In genomic region chr6:79710127-79710526, GRCh38 we compare ENCODE assay signal across 25 cellular contexts.
DNase-seq lines count a peak whose midpoint lies in the region; ATAC-seq, FAIRE-seq and TF ChIP-seq lines count a peak whose summit lies in the region.
"Had no signal": no experiment of that assay in that cellular context is flagged by ENCODE, and none has a peak within 500 bp of the region (broad histone marks: within the 10 kb centered on the region; RNA-seq: fewer than 3 reads in every experiment).

No MANE protein-coding gene starts in this region.

- H3K36me3 ChIP-seq in HepG2 (replicated peaks in 1 of 2; ENCODE audit: control insufficient read depth in 1 of 2, insufficient read depth in 2 of 2, low read length in 2 of 2) (no peaks in the 10 kb centered on the region), upper lobe of right lung (no peaks in the 10 kb centered on the region), adrenal gland (replicated peaks in 1 of 2) (no peaks in the 10 kb centered on the region)
- H3K36me3 ChIP-seq: vagina had no signal

- in situ Hi-C loops in HepG2 (cut with HindIII; ENCODE audit: extremely low pct_ligation_motif_present, low pct_unique_long_range_greater_than_20kb), result loop anchor here (10.0 kb wide), 1 partner anchor 315 kb away; no protein-coding TSS in a partner anchor

- intact Hi-C loops in Right ventricle myocardium inferior (cut with DNase I) (no loop called here), left cardiac atrium (cut with DNase I) (loop anchor here in 1 of 2 donors (10.0 kb wide), 1 partner anchor 135 kb away; no protein-coding TSS in a partner anchor), HepG2 (cut with micrococcal nuclease; ENCODE audit: unreplicated experiment) (loop anchor here (10.0 kb wide), 1 partner anchor 65 kb away; no protein-coding TSS in a partner anchor), upper lobe of right lung (cut with DNase I) (no loop called here), adrenal gland (cut with DNase I) (loop anchor here in 1 of 2 donors (10.0 kb wide), 1 partner anchor 135 kb away; no protein-coding TSS in a partner anchor)
- intact Hi-C loops in CD4-positive, alpha-beta T cell (cut with DNase I, micrococcal nuclease), result no loop called here

- H3K27ac ChIP-seq in angular gyrus (ENCODE audit: low read depth, low read length), result peak overlapping the region; percentile 4
- H3K27ac ChIP-seq in HepG2 (ENCODE audit: extremely low read length, insufficient read depth, low read length), result no peak overlapping the region
- no peak overlapping the region for H3K27ac ChIP-seq in upper lobe of right lung
- no peak overlapping the region for H3K27ac ChIP-seq in CD4-positive, alpha-beta T cell (ENCODE audit: low read depth, low read length)
- no peak overlapping the region for H3K27ac ChIP-seq in adrenal gland
- H3K27ac ChIP-seq: A549, GM23248, vagina had no signal

- CTCF ChIA-PET in HepG2 (lab: Yijun Ruan, JAX; ENCODE audit: low intra/inter-chr PET ratio, low total read pairs), result no interaction called here
- CTCF ChIA-PET in CD4-positive, alpha-beta T cell (lab: Charles Lee), result no interaction called here

- no peak overlapping the region for H3K9ac ChIP-seq in HepG2 (ENCODE audit: insufficient read depth, low read depth, low read length)
- H3K9ac ChIP-seq: GM23248 had no signal

- POLR2A ChIA-PET in HepG2 (lab: Yijun Ruan, JAX), result no interaction called here
- POLR2A ChIA-PET in CD4-positive, alpha-beta T cell (lab: Charles Lee), result no interaction called here

- no peaks in the 10 kb centered on the region for H3K79me2 ChIP-seq in HepG2 (ENCODE audit: insufficient read depth, low read length)

- DNase-seq in Right ventricle myocardium inferior (ENCODE audit: missing footprints) (peak; percentile 54), left cardiac atrium (no peak), HepG2 (ENCODE audit: low spot score) (no peak), upper lobe of right lung (no peak), adrenal gland (no peak)
- DNase-seq in CD4-positive, alpha-beta T cell, result no peak
- DNase-seq: activated CD4-positive, alpha-beta T cell treated with anti-CD3 and anti-CD28 coated beads for 4 hours; activated naive CD4-positive, alpha-beta T cell; activated T-cell treated with anti-CD3 and anti-CD28 coated beads, Interleukin-2, amount 50 U/mL, for 4 hours; amniotic stem cell; cortex of kidney; GF-D8; GM23248; HFFc6; Kasumi-1; MV-4-11; NCI-H1694 treated with DMSO at 0.1 percent for 48 hours; stimulated activated CD4-positive, alpha-beta T cell treated with anti-CD3 and anti-CD28 coated beads, Interleukin-2, amount 100 ng/mL, for 24 hours; substantia nigra had no signal

- TF ChIP-seq EP300 in HepG2 (IDR thresholded peaks at IDR 0.05; ENCODE audit: low read depth in 2 of 2, low read length in 2 of 2) (no peak), HepG2 (CRISPR knock-in tag; IDR thresholded peaks at IDR 0.05; ENCODE audit: borderline replicate concordance) (no peak)

- no peak overlapping the region for H2AFZ ChIP-seq in HepG2 (ENCODE audit: low read length)
- H2AFZ ChIP-seq: GM23248 had no signal

- H3K4me1 ChIP-seq in HepG2 (ENCODE audit: insufficient read depth, low read length) (no peaks in the 10 kb centered on the region), upper lobe of right lung (no peaks in the 10 kb centered on the region), adrenal gland (replicated peaks in 1 of 2) (no peaks in the 10 kb centered on the region)
- H3K4me1 ChIP-seq: A549, vagina had no signal

- peaks cover 8% of the 10 kb centered on the region for H3K27me3 Mint-ChIP-seq in CD4-positive, alpha-beta T cell

- 30% methylated on average over 3 of the region's 3 CpGs for WGBS in HepG2 (ENCODE audit: low lambda C conversion rate)
- 63 to 80% (median 69%) methylated on average over 3 of the region's 3 CpGs for WGBS in adrenal gland, 4 donors

- H3K4me1 Mint-ChIP-seq in CD4-positive, alpha-beta T cell (ENCODE audit: low read depth), result no peaks in the 10 kb centered on the region

- H3K27me3 ChIP-seq in HepG2 (ENCODE audit: control insufficient read depth in 1 of 2, insufficient read depth in 2 of 2, low read length in 2 of 2), result no peaks in the 10 kb centered on the region
- H3K27me3 ChIP-seq in upper lobe of right lung, result peaks cover 4% of the 10 kb centered on the region
- no peaks in the 10 kb centered on the region for H3K27me3 ChIP-seq in CD4-positive, alpha-beta T cell (ENCODE audit: control insufficient read depth, insufficient read depth, low read length)
- H3K27me3 ChIP-seq in adrenal gland, result peaks cover 3% of the 10 kb centered on the region
- H3K27me3 ChIP-seq: vagina had no signal

- H3K4me2 ChIP-seq in HepG2 (ENCODE audit: low read depth, low read length), result no peak overlapping the region
- H3K4me2 ChIP-seq: A549 had no signal

- no peak for TF ChIP-seq CTCF in HepG2 (CRISPR knock-in tag; IDR thresholded peaks at IDR 0.05)
- TF ChIP-seq CTCF in upper lobe of right lung (IDR thresholded peaks at IDR 0.05), result no peak
- TF ChIP-seq CTCF in CD4-positive, alpha-beta T cell (IDR thresholded peaks at IDR 0.05), result no peak
- no peak for TF ChIP-seq CTCF in adrenal gland (IDR thresholded peaks at IDR 0.05)

- H3K4me3 ChIP-seq in HepG2 (replicated peaks in 1 of 3; ENCODE audit: insufficient read depth in 1 of 3, low read depth in 2 of 3, low read length in 3 of 3) (no peak overlapping the region), upper lobe of right lung (no peak overlapping the region), adrenal gland (no peak overlapping the region)
- H3K4me3 ChIP-seq: A549, GM23248, vagina had no signal

- FAIRE-seq in HepG2 (lab: Jason Lieb, UNC), result no peak
- FAIRE-seq: A549, endometrium had no signal

- no peaks in the 10 kb centered on the region for H3K36me3 Mint-ChIP-seq in CD4-positive, alpha-beta T cell (ENCODE audit: low read depth)

- no peaks in the 10 kb centered on the region for H3K9me3 ChIP-seq in HepG2 (ENCODE audit: low read length)
- H3K9me3 ChIP-seq in upper lobe of right lung, result no peaks in the 10 kb centered on the region
- no peaks in the 10 kb centered on the region for H3K9me3 ChIP-seq in CD4-positive, alpha-beta T cell (ENCODE audit: control insufficient read depth, low read length)
- H3K9me3 ChIP-seq in adrenal gland (replicated peaks in 1 of 3), result no peaks in the 10 kb centered on the region
- H3K9me3 ChIP-seq: A549, vagina had no signal

- no peak for ATAC-seq in Right ventricle myocardium inferior
- no peak for ATAC-seq in left cardiac atrium
- peak; percentile 59 for ATAC-seq in HepG2
- ATAC-seq in upper lobe of right lung, result peak; percentile 43
- no peak for ATAC-seq in CD4-positive, alpha-beta T cell (ENCODE audit: poor library complexity)
- no peak for ATAC-seq in GM21381 (IDR thresholded peaks at IDR 0.05; ENCODE audit: unreplicated experiment)
- ATAC-seq: A549; activated T-cell treated with anti-CD3 and anti-CD28 coated beads, Interleukin-2, amount 50 U/mL, for 4 hours had no signal

- TF ChIP-seq RAD21 in HepG2 (CRISPR knock-in tag; IDR thresholded peaks at IDR 0.05), result no peak

- H3K27ac Mint-ChIP-seq in CD4-positive, alpha-beta T cell, result no peak overlapping the region
- H3K27ac Mint-ChIP-seq: HFFc6; T-helper 1 cell treated with Interleukin-12 subunit alpha and Interleukin-12 subunit beta and Interleukin-4 antibody, amounts not matched to agents 30 μg/mL and 1 μg/mL, for 36 hours had no signal

- no peak for TF ChIP-seq POLR2A in HepG2 (IDR thresholded peaks at IDR 0.05; ENCODE audit: insufficient read depth in 1 of 2, low read depth in 2 of 2, low read length in 2 of 2)
- no peak for TF ChIP-seq POLR2A in adrenal gland (IDR thresholded peaks at IDR 0.05)

- H3K4me3 Mint-ChIP-seq in CD4-positive, alpha-beta T cell, result no peak overlapping the region
- H3K4me3 Mint-ChIP-seq: activated T-cell treated with anti-CD3 and anti-CD28 coated beads, Interleukin-2, amount 50 U/mL, for 4 hours; HFFc6; T-helper 1 cell treated with Interleukin-12 subunit alpha and Interleukin-12 subunit beta and Interleukin-4 antibody, amounts not matched to agents 30 μg/mL and 1 μg/mL, for 36 hours had no signal

- no peaks in the 10 kb centered on the region for H3K9me3 Mint-ChIP-seq in CD4-positive, alpha-beta T cell
- H3K9me3 Mint-ChIP-seq: activated T-cell treated with anti-CD3 and anti-CD28 coated beads, Interleukin-2, amount 50 U/mL, for 4 hours; HFFc6; T-helper 1 cell treated with Interleukin-12 subunit alpha and Interleukin-12 subunit beta and Interleukin-4 antibody, amounts not matched to agents 30 μg/mL and 1 μg/mL, for 36 hours had no signal

- no TSS peak for BruUV-seq in HepG2 (replicated peaks; lab: Mats Ljungman, UMichigan)

- H4K20me1 ChIP-seq in HepG2 (ENCODE audit: insufficient read depth, low read length), result no peaks in the 10 kb centered on the region

TF ChIP-seq in HepG2, 621 proteins besides CTCF, POLR2A, EP300 and RAD21:
- TF ChIP-seq RBM22 (optimal IDR thresholded peaks at IDR 0.05; ENCODE audit: low read length) (peak; percentile 78), HNF1B (CRISPR knock-in tag; IDR thresholded peaks at IDR 0.05) (no peak), IRF1 (CRISPR knock-in tag; IDR thresholded peaks at IDR 0.05; ENCODE audit: low read depth) (no peak)

Comparison
In these comparisons a context has a peak if more than half of its experiments do, and no peak if none do; other contexts are left out.
1. ATAC-seq: peak in HepG2 (single experiment) and upper lobe of right lung (single experiment); none in Right ventricle myocardium inferior (single experiment), left cardiac atrium (0 of 2), CD4-positive, alpha-beta T cell (single experiment) and GM21381 (single experiment).